ENCODE assay signal across 13 cellular contexts in genomic region chr5:96083361-96083881, GRCh38.
DNase-seq lines count a peak whose midpoint lies in the region; ATAC-seq and TF ChIP-seq lines count a peak whose summit lies in the region.
"Had no signal": no experiment of that assay in that cellular context is flagged by ENCODE, and none has a peak within 500 bp of the region (broad histone marks: within the 10 kb centered on the region; RNA-seq: fewer than 3 reads in every experiment).

No MANE protein-coding gene starts in this region.

- H3K27ac Mint-ChIP-seq in stimulated activated effector memory CD8-positive, alpha-beta T cell treated with anti-CD3 and anti-CD28 coated beads, Interleukin-12 subunit alpha, Interleukin-12 subunit beta, amount 100 ng/mL, for 72 hours: peak overlapping the region; percentile 73

- H3K9me3 Mint-ChIP-seq in stimulated activated effector memory CD8-positive, alpha-beta T cell treated with anti-CD3 and anti-CD28 coated beads, Interleukin-12 subunit alpha, Interleukin-12 subunit beta, amount 100 ng/mL, for 72 hours: no peaks in the 10 kb centered on the region

- peak; percentile 43 for DNase-seq in stimulated activated CD4-positive, alpha-beta T cell treated with anti-CD3 and anti-CD28 coated beads, Interleukin-1b, Interleukin-23, amount 100 ng/mL, for 48 hours
- DNase-seq in stimulated activated CD4-positive, alpha-beta T cell treated with anti-CD3 and anti-CD28 coated beads, Interleukin-2, amount 100 ng/mL, for 24 hours: no peak
- DNase-seq in NCI-H82 (lab: John Stamatoyannopoulos, UW) (peak; percentile 90), fibroblast of mammary gland (ENCODE audit: low read depth) (peak; percentile 36), NCI-H1105 treated with DMSO at 0.1 percent for 48 hours (lab: John Stamatoyannopoulos, UW) (no peak), globus pallidus (ENCODE audit: low spot score) (no peak), hepatic stellate cell (ENCODE audit: low spot score) (no peak)
- DNase-seq in stimulated activated effector memory CD8-positive, alpha-beta T cell treated with anti-CD3 and anti-CD28 coated beads, Interleukin-12 subunit alpha, Interleukin-12 subunit beta, amount 100 ng/mL, for 72 hours (ENCODE audit: low spot score in 2 of 2): no peak
- DNase-seq: GF-D8, hippocampal formation, ovary, SJCRH30 had no signal

- TF ChIP-seq CTCF in fibroblast of mammary gland (conservative IDR thresholded peaks at IDR 0.05; ENCODE audit: control insufficient read depth, insufficient read depth, low read depth, low read length): no peak

- no peak overlapping the region for H3K4me3 ChIP-seq in fibroblast of mammary gland (ENCODE audit: control insufficient read depth, low read depth, low read length)
- H3K4me3 ChIP-seq: BLaER1 treated with 17β-estradiol and CSF1 and Interleukin-3, amounts not matched to agents 10 nM and 100 nM; ovary; SJCRH30 had no signal

- no peak overlapping the region for H3K4me3 Mint-ChIP-seq in stimulated activated effector memory CD8-positive, alpha-beta T cell treated with anti-CD3 and anti-CD28 coated beads, Interleukin-12 subunit alpha, Interleukin-12 subunit beta, amount 100 ng/mL, for 72 hours

- ATAC-seq in stimulated activated effector memory CD8-positive, alpha-beta T cell treated with anti-CD3 and anti-CD28 coated beads, Interleukin-12 subunit alpha, Interleukin-12 subunit beta, amount 100 ng/mL, for 72 hours: peak; percentile 49

- H3K36me3 Mint-ChIP-seq in stimulated activated effector memory CD8-positive, alpha-beta T cell treated with anti-CD3 and anti-CD28 coated beads, Interleukin-12 subunit alpha, Interleukin-12 subunit beta, amount 100 ng/mL, for 72 hours: no peaks in the 10 kb centered on the region

- H3K4me1 Mint-ChIP-seq in stimulated activated effector memory CD8-positive, alpha-beta T cell treated with anti-CD3 and anti-CD28 coated beads, Interleukin-12 subunit alpha, Interleukin-12 subunit beta, amount 100 ng/mL, for 72 hours: peaks cover 30% of the 10 kb centered on the region

Comparison
In these comparisons a context has a peak if more than half of its experiments do, and no peak if none do; other contexts are left out.
1. DNase-seq: peak in stimulated activated CD4-positive, alpha-beta T cell treated with anti-CD3 and anti-CD28 coated beads, Interleukin-1b, Interleukin-23, amount 100 ng/mL, for 48 hours (single experiment), NCI-H82 (single experiment) and fibroblast of mammary gland (single experiment); none in stimulated activated CD4-positive, alpha-beta T cell treated with anti-CD3 and anti-CD28 coated beads, Interleukin-2, amount 100 ng/mL, for 24 hours (0 of 2), stimulated activated effector memory CD8-positive, alpha-beta T cell treated with anti-CD3 and anti-CD28 coated beads, Interleukin-12 subunit alpha, Interleukin-12 subunit beta, amount 100 ng/mL, for 72 hours (0 of 2), NCI-H1105 treated with DMSO at 0.1 percent for 48 hours (single experiment), globus pallidus (single experiment) and hepatic stellate cell (single experiment).